Comparison of ENCODE assay signal across 1 cellular context in genomic region chr14:34038358-34039057, GRCh38.
TF ChIP-seq lines count a peak whose summit lies in the region.

No MANE protein-coding gene starts in this region.

TF ChIP-seq in HepG2, 621 proteins besides CTCF, POLR2A, EP300 and RAD21 (continued from another document and continues in another):
- TF ChIP-seq THRA (CRISPR knock-in tag; IDR thresholded peaks at IDR 0.05; ENCODE audit: borderline replicate concordance) (no peak), MED13 (CRISPR knock-in tag; IDR thresholded peaks at IDR 0.05) (no peak), ZNF160 (CRISPR knock-in tag; IDR thresholded peaks at IDR 0.05) (no peak), ZNF747 (CRISPR knock-in tag; IDR thresholded peaks at IDR 0.05; ENCODE audit: borderline replicate concordance) (0 out of 2 replicates have a peak, but pooled peaks have one; percentile 21), ESRRA (CRISPR knock-in tag; IDR thresholded peaks at IDR 0.05; ENCODE audit: low read depth) (peak; percentile 62; the same call in 1 of the 2 replicates), PPARG (CRISPR knock-in tag; conservative IDR thresholded peaks at IDR 0.05) (peak; percentile 65; the same call in 1 of the 2 replicates), PCBP1 (IDR thresholded peaks at IDR 0.05; ENCODE audit: borderline replicate concordance, low read depth, low read length) (no peak), DRAP1 (CRISPR knock-in tag; IDR thresholded peaks at IDR 0.05) (peak; percentile 73), CREB1 (IDR thresholded peaks at IDR 0.05) (no peak), CREB1 (CRISPR knock-in tag; IDR thresholded peaks at IDR 0.05) (no peak), PAX8 (CRISPR knock-in tag; IDR thresholded peaks at IDR 0.05; ENCODE audit: borderline replicate concordance) (no peak), ZNF205 (CRISPR knock-in tag; IDR thresholded peaks at IDR 0.05) (peak; percentile 76), ZSCAN22 (CRISPR knock-in tag; IDR thresholded peaks at IDR 0.05) (no peak), XRCC5 (optimal IDR thresholded peaks at IDR 0.05; ENCODE audit: low read length) (peak; percentile 52), NR2F2 (IDR thresholded peaks at IDR 0.05; ENCODE audit: borderline replicate concordance, low read depth) (no peak), ZNF598 (CRISPR knock-in tag; IDR thresholded peaks at IDR 0.05; ENCODE audit: borderline replicate concordance) (no peak), EED (CRISPR knock-in tag; IDR thresholded peaks at IDR 0.05) (no peak), ZNF878 (CRISPR knock-in tag; IDR thresholded peaks at IDR 0.05) (no peak), MED1 (CRISPR knock-in tag; IDR thresholded peaks at IDR 0.05) (peak; percentile 91), ZFP41 (CRISPR knock-in tag; IDR thresholded peaks at IDR 0.05; ENCODE audit: borderline replicate concordance) (peak; percentile 69), MEF2D (CRISPR knock-in tag; IDR thresholded peaks at IDR 0.05) (peak; percentile 86), SPEN (CRISPR knock-in tag; IDR thresholded peaks at IDR 0.05; ENCODE audit: low read depth) (0 out of 2 replicates have a peak, but pooled peaks have one; percentile 21), NFYC (CRISPR knock-in tag; IDR thresholded peaks at IDR 0.05) (no peak), ZNF530 (CRISPR knock-in tag; IDR thresholded peaks at IDR 0.05; ENCODE audit: low read depth) (no peak), ZNF136 (CRISPR knock-in tag; IDR thresholded peaks at IDR 0.05; ENCODE audit: low read depth) (no peak), TFAP4 (IDR thresholded peaks at IDR 0.05; ENCODE audit: borderline replicate concordance, low read depth) (peak; percentile 99), ZNF660 (CRISPR knock-in tag; IDR thresholded peaks at IDR 0.05; ENCODE audit: borderline replicate concordance, low read depth) (peak; percentile 81; the same call in 1 of the 2 replicates), POGZ (CRISPR knock-in tag; IDR thresholded peaks at IDR 0.05) (peak; percentile 82), ZFP37 (CRISPR knock-in tag; IDR thresholded peaks at IDR 0.05; ENCODE audit: borderline replicate concordance) (peak; percentile 98), NR2F6 (IDR thresholded peaks at IDR 0.05) (peak; percentile 26; the same call in 1 of the 2 replicates), NR2F6 (CRISPR knock-in tag; IDR thresholded peaks at IDR 0.05) (peak; percentile 63), ZNF737 (CRISPR knock-in tag; IDR thresholded peaks at IDR 0.05; ENCODE audit: borderline replicate concordance) (no peak), ZNF776 (CRISPR knock-in tag; IDR thresholded peaks at IDR 0.05) (0 out of 2 replicates have a peak, but pooled peaks have one; percentile 39), BRD4 (CRISPR knock-in tag; IDR thresholded peaks at IDR 0.05) (0 out of 2 replicates have a peak, but pooled peaks have one; percentile 50), NCOA1 (CRISPR knock-in tag; IDR thresholded peaks at IDR 0.05) (no peak), GLMP (CRISPR knock-in tag; IDR thresholded peaks at IDR 0.05; ENCODE audit: borderline replicate concordance) (no peak), HCFC1 (IDR thresholded peaks at IDR 0.05; ENCODE audit: low read depth, low read length) (no peak), GATAD2A (CRISPR knock-in tag; IDR thresholded peaks at IDR 0.05) (peak; percentile 65), MXD1 (CRISPR knock-in tag; IDR thresholded peaks at IDR 0.05) (peak; percentile 30; the same call in 1 of the 2 replicates), ZKSCAN8 (CRISPR knock-in tag; IDR thresholded peaks at IDR 0.05; ENCODE audit: borderline replicate concordance) (peak; percentile 78; the same call in 1 of the 2 replicates), ZNF232 (CRISPR knock-in tag; IDR thresholded peaks at IDR 0.05; ENCODE audit: borderline replicate concordance) (peak; percentile 94), MEIS2 (CRISPR knock-in tag; IDR thresholded peaks at IDR 0.05) (peak; percentile 55; the same call in 1 of the 2 replicates), ZKSCAN1 (IDR thresholded peaks at IDR 0.05; ENCODE audit: low read length) (no peak), ZZZ3 (CRISPR knock-in tag; IDR thresholded peaks at IDR 0.05; ENCODE audit: borderline replicate concordance) (peak; percentile 66; the same call in 1 of the 2 replicates), HNF4G (IDR thresholded peaks at IDR 0.05; ENCODE audit: borderline replicate concordance, low read depth, low read length) (peak; percentile 68), HNF4G (CRISPR knock-in tag; IDR thresholded peaks at IDR 0.05; ENCODE audit: borderline replicate concordance, low read depth) (peak; percentile 32; the same call in 1 of the 2 replicates), NCOA2 (CRISPR knock-in tag; IDR thresholded peaks at IDR 0.05) (peak; percentile 68; the same call in 1 of the 2 replicates), SP5 (CRISPR knock-in tag; IDR thresholded peaks at IDR 0.05; ENCODE audit: borderline replicate concordance, low read depth) (no peak), ZNF441 (CRISPR knock-in tag; IDR thresholded peaks at IDR 0.05; ENCODE audit: borderline replicate concordance) (peak; percentile 85), FOSL2 (CRISPR knock-in tag; IDR thresholded peaks at IDR 0.05) (peak; percentile 84), ZNF749 (CRISPR knock-in tag; IDR thresholded peaks at IDR 0.05; ENCODE audit: borderline replicate concordance) (no peak), HOXA3 (CRISPR knock-in tag; IDR thresholded peaks at IDR 0.05) (peak; percentile 47; the same call in 1 of the 2 replicates), ZBTB21 (CRISPR knock-in tag; IDR thresholded peaks at IDR 0.05) (peak; percentile 10; the same call in 1 of the 2 replicates), SOX6 (IDR thresholded peaks at IDR 0.05) (no peak), SOX6 (CRISPR knock-in tag; IDR thresholded peaks at IDR 0.05) (peak; percentile 50), ZNF350 (CRISPR knock-in tag; IDR thresholded peaks at IDR 0.05; ENCODE audit: borderline replicate concordance, low read depth) (peak; percentile 63; the same call in 1 of the 2 replicates), RFXAP (CRISPR knock-in tag; IDR thresholded peaks at IDR 0.05; ENCODE audit: borderline replicate concordance) (no peak)
- TF ChIP-seq, protein P1, sequence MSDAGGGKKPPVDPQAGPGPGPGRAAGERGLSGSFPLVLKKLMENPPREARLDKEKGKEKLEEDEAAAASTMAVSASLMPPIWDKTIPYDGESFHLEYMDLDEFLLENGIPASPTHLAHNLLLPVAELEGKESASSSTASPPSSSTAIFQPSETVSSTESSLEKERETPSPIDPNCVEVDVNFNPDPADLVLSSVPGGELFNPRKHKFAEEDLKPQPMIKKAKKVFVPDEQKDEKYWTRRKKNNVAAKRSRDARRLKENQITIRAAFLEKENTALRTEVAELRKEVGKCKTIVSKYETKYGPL (CRISPR knock-in tag; IDR thresholded peaks at IDR 0.05) = no peak
- TF ChIP-seq, protein P2, sequence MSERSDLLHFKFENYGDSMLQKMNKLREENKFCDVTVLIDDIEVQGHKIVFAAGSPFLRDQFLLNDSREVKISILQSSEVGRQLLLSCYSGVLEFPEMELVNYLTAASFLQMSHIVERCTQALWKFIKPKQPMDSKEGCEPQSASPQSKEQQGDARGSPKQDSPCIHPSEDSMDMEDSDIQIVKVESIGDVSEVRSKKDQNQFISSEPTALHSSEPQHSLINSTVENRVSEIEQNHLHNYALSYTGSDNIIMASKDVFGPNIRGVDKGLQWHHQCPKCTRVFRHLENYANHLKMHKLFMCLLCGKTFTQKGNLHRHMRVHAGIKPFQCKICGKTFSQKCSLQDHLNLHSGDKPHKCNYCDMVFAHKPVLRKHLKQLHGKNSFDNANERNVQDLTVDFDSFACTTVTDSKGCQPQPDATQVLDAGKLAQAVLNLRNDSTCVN (CRISPR knock-in tag; IDR thresholded peaks at IDR 0.05; ENCODE audit: borderline replicate concordance) = peak; percentile 60; the same call in 1 of the 2 replicates
- TF ChIP-seq, protein P3, sequence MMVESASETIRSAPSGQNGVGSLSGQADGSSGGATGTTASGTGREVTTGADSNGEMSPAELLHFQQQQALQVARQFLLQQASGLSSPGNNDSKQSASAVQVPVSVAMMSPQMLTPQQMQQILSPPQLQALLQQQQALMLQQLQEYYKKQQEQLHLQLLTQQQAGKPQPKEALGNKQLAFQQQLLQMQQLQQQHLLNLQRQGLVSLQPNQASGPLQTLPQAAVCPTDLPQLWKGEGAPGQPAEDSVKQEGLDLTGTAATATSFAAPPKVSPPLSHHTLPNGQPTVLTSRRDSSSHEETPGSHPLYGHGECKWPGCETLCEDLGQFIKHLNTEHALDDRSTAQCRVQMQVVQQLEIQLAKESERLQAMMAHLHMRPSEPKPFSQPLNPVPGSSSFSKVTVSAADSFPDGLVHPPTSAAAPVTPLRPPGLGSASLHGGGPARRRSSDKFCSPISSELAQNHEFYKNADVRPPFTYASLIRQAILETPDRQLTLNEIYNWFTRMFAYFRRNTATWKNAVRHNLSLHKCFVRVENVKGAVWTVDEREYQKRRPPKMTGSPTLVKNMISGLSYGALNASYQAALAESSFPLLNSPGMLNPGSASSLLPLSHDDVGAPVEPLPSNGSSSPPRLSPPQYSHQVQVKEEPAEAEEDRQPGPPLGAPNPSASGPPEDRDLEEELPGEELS (CRISPR knock-in tag; IDR thresholded peaks at IDR 0.05) = peak; percentile 81
- TF ChIP-seq, protein P4, sequence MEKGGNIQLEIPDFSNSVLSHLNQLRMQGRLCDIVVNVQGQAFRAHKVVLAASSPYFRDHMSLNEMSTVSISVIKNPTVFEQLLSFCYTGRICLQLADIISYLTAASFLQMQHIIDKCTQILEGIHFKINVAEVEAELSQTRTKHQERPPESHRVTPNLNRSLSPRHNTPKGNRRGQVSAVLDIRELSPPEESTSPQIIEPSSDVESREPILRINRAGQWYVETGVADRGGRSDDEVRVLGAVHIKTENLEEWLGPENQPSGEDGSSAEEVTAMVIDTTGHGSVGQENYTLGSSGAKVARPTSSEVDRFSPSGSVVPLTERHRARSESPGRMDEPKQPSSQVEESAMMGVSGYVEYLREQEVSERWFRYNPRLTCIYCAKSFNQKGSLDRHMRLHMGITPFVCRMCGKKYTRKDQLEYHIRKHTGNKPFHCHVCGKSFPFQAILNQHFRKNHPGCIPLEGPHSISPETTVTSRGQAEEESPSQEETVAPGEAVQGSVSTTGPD (CRISPR knock-in tag; IDR thresholded peaks at IDR 0.05) = 0 out of 2 replicates have a peak, but pooled peaks have one; percentile 51
- TF ChIP-seq, protein P5, sequence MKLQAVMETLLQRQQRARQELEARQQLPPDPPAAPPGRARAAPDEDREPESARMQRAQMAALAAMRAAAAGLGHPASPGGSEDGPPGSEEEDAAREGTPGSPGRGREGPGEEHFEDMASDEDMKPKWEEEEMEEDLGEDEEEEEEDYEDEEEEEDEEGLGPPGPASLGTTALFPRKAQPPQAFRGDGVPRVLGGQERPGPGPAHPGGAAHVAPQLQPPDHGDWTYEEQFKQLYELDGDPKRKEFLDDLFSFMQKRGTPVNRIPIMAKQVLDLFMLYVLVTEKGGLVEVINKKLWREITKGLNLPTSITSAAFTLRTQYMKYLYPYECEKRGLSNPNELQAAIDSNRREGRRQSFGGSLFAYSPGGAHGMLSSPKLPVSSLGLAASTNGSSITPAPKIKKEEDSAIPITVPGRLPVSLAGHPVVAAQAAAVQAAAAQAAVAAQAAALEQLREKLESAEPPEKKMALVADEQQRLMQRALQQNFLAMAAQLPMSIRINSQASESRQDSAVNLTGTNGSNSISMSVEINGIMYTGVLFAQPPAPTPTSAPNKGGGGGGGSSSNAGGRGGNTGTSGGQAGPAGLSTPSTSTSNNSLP (IDR thresholded peaks at IDR 0.05; ENCODE audit: low read depth, low read length) = peak; percentile 54; the same call in 1 of the 2 replicates
- TF ChIP-seq, protein P6, sequence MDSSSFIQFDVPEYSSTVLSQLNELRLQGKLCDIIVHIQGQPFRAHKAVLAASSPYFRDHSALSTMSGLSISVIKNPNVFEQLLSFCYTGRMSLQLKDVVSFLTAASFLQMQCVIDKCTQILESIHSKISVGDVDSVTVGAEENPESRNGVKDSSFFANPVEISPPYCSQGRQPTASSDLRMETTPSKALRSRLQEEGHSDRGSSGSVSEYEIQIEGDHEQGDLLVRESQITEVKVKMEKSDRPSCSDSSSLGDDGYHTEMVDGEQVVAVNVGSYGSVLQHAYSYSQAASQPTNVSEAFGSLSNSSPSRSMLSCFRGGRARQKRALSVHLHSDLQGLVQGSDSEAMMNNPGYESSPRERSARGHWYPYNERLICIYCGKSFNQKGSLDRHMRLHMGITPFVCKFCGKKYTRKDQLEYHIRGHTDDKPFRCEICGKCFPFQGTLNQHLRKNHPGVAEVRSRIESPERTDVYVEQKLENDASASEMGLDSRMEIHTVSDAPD (CRISPR knock-in tag; IDR thresholded peaks at IDR 0.05) = no peak
